ENCODE assay signal across 13 cellular contexts in genomic region chr6:82217014-82217621, GRCh38. TPM values are rescaled to one million over a fixed set of nuclear protein-coding genes. Genes with fewer than 3 reads are reported as not detected.
A peak's percentile ranks its signal among the peaks of the same experiment; 100 is the strongest.
DNase-seq lines count a peak whose midpoint lies in the region; ATAC-seq lines count a peak whose summit lies in the region.
"Had no signal": no experiment of that assay in that cellular context is flagged by ENCODE, and none has a peak within 500 bp of the region (broad histone marks: within the 10 kb centered on the region; RNA-seq: fewer than 3 reads in every experiment).

No MANE protein-coding gene starts in this region.

- ATAC-seq in GM21786 (IDR thresholded peaks at IDR 0.05; ENCODE audit: unreplicated experiment) (peak; percentile 98), HG03378 (IDR thresholded peaks at IDR 0.05; ENCODE audit: unreplicated experiment) (peak; percentile 95), esophagus mucosa (no peak), left lobe of liver (no peak)
- ATAC-seq: lower lobe of right lung had no signal

- peak; percentile 57 for DNase-seq in NOMO-1 treated with DMSO at 0.1 percent for 48 hours (lab: John Stamatoyannopoulos, UW; ENCODE audit: unreplicated experiment)
- DNase-seq in NOMO-1 treated with dmso at 0.1 percent for 144 hours (lab: John Stamatoyannopoulos, UW; ENCODE audit: unreplicated experiment), result no peak
- peak; percentile 38 for DNase-seq in kidney tubule cell (ENCODE audit: low spot score)
- no peak for DNase-seq in activated naive CD4-positive, alpha-beta T cell treated with anti-CD3 and anti-CD28 coated beads, Interleukin-2, amount 50 U/mL, for 16 hours
- DNase-seq in left lobe of liver (ENCODE audit: low spot score), result no peak
- DNase-seq: lower lobe of right lung, NCI-H1417 treated with DMSO at 0.1 percent for 48 hours, posterior cingulate gyrus, Right ventricle myocardium superior, upper lobe of left lung had no signal

RNA-seq across cellular contexts. Expression of gene IBTK, which starts 30.4 kb away (rescaled TPM):
- total RNA-seq in esophagus mucosa (25.2 TPM), left lobe of liver (27.7 TPM)

Comparison
In these comparisons a context has a peak if more than half of its experiments do, and no peak if none do; other contexts are left out.
1. DNase-seq: peak in NOMO-1 treated with DMSO at 0.1 percent for 48 hours (single experiment) and kidney tubule cell (single experiment); none in NOMO-1 treated with dmso at 0.1 percent for 144 hours (single experiment), activated naive CD4-positive, alpha-beta T cell treated with anti-CD3 and anti-CD28 coated beads, Interleukin-2, amount 50 U/mL, for 16 hours (single experiment) and left lobe of liver (single experiment).
2. ATAC-seq: peak in GM21786 (single experiment) and HG03378 (single experiment); none in esophagus mucosa (single experiment) and left lobe of liver (single experiment).